Comparison of ENCODE assay signal across 1 cellular context in genomic region chr6:121399971-121400370, GRCh38.
TF ChIP-seq lines count a peak whose summit lies in the region.

No MANE protein-coding gene starts in this region.

TF ChIP-seq in GM23338, 12 proteins besides CTCF, POLR2A, EP300 and RAD21 (continued from another document):
- TF ChIP-seq ZNF462 (CRISPR knock-in tag; IDR thresholded peaks at IDR 0.05) (no peak), EZH2 (IDR thresholded peaks at IDR 0.05; ENCODE audit: low read depth, unreplicated experiment) (no peak), POLR2AphosphoS5 (IDR thresholded peaks at IDR 0.05; ENCODE audit: low read depth) (no peak)
